8 cellular contexts compared by ENCODE assay signal in genomic region chr6:156953125-156953477, GRCh38.
DNase-seq lines count a peak whose midpoint lies in the region; ATAC-seq and TF ChIP-seq lines count a peak whose summit lies in the region.

No MANE protein-coding gene starts in this region.

- H3K79me2 ChIP-seq in mammary epithelial cell (ENCODE audit: insufficient read depth, low read length) = peaks cover 69% of the 10 kb centered on the region

- TF ChIP-seq CTCF in AG10803 (conservative IDR thresholded peaks at IDR 0.05; ENCODE audit: low read length) = no peak
- no peak for TF ChIP-seq CTCF in mammary epithelial cell (conservative IDR thresholded peaks at IDR 0.05 in 1 of 2, IDR thresholded peaks at IDR 0.05 in 1 of 2; ENCODE audit: extremely low read depth in 1 of 2, insufficient read depth in 1 of 2, low read depth in 1 of 2, low read length in 2 of 2)
- TF ChIP-seq CTCF in activated CD8-positive, alpha-beta T cell treated with anti-CD3 and anti-CD28 coated beads for 36 hours (IDR thresholded peaks at IDR 0.05) = no peak

- no peaks in the 10 kb centered on the region for H3K9me3 ChIP-seq in mammary epithelial cell (replicated peaks; ENCODE audit: insufficient read depth, low read length)
- H3K9me3 ChIP-seq in naive thymus-derived CD4-positive, alpha-beta T cell (ENCODE audit: control insufficient read depth in 2 of 3, low read length in 3 of 3) = no peaks in the 10 kb centered on the region

- peaks cover 54% of the 10 kb centered on the region for H3K4me1 ChIP-seq in mammary epithelial cell (ENCODE audit: insufficient read depth, low read length)
- H3K4me1 ChIP-seq in naive thymus-derived CD4-positive, alpha-beta T cell (ENCODE audit: control insufficient read depth in 2 of 2, insufficient read depth in 2 of 2, low read length in 2 of 2) = peaks cover 15 to 21% of the 10 kb centered on the region in 2 donors

- peak overlapping the region in 4 of 10 donors; percentile 33 to 65 (median 44) for H3K4me3 Mint-ChIP-seq in naive thymus-derived CD4-positive, alpha-beta T cell
- H3K4me3 Mint-ChIP-seq in activated CD8-positive, alpha-beta T cell treated with anti-CD3 and anti-CD28 coated beads for 36 hours = no peak overlapping the region

- H3K4me3 ChIP-seq in AG10803 (ENCODE audit: low read length) (peak overlapping the region; percentile 42), mammary epithelial cell (replicated peaks in 1 of 3; ENCODE audit: insufficient read depth in 1 of 3, low read depth in 2 of 3, low read length in 3 of 3) (peak overlapping the region in 1 of 3 experiments; percentile 10)
- no peak overlapping the region for H3K4me3 ChIP-seq in naive thymus-derived CD4-positive, alpha-beta T cell (ENCODE audit: low read length)

- POLR2A ChIA-PET in naive thymus-derived CD4-positive, alpha-beta T cell (lab: Charles Lee) = interaction anchor here (0.6 to 1.9 kb wide), 2 partner anchors 10 to 241 kb away, joined by 3 to 4 read pairs; no protein-coding TSS in a partner anchor
- POLR2A ChIA-PET in activated CD8-positive, alpha-beta T cell treated with anti-CD3 and anti-CD28 coated beads for 36 hours (lab: Charles Lee) = no interaction called here

- no peaks in the 10 kb centered on the region for H3K9me3 Mint-ChIP-seq in naive thymus-derived CD4-positive, alpha-beta T cell
- no peaks in the 10 kb centered on the region for H3K9me3 Mint-ChIP-seq in activated CD8-positive, alpha-beta T cell treated with anti-CD3 and anti-CD28 coated beads for 36 hours

- peaks cover 38 to 79% (median 73%) of the 10 kb centered on the region in 7 donors for H3K4me1 Mint-ChIP-seq in naive thymus-derived CD4-positive, alpha-beta T cell
- peaks cover 66% of the 10 kb centered on the region for H3K4me1 Mint-ChIP-seq in activated CD8-positive, alpha-beta T cell treated with anti-CD3 and anti-CD28 coated beads for 36 hours (ENCODE audit: low read depth)

- intact Hi-C loops in mammary epithelial cell (cut with micrococcal nuclease) = loop anchor here (1.0 to 2.0 kb wide), 2 partner anchors 68 to 267 kb away; no protein-coding TSS in a partner anchor
- intact Hi-C loops in naive thymus-derived CD4-positive, alpha-beta T cell (cut with micrococcal nuclease) = loop anchor here (1.0 to 5.0 kb wide), 5 partner anchors 68 to 1626 kb away; no protein-coding TSS in a partner anchor
- intact Hi-C loops in activated CD8-positive, alpha-beta T cell treated with anti-CD3 and anti-CD28 coated beads for 36 hours (cut with micrococcal nuclease) = no loop called here

- no peak for ATAC-seq in naive thymus-derived CD4-positive, alpha-beta T cell
- no peak for ATAC-seq in activated CD8-positive, alpha-beta T cell treated with anti-CD3 and anti-CD28 coated beads for 36 hours

- H3K9ac ChIP-seq in mammary epithelial cell (ENCODE audit: insufficient read depth, low read length) = no peak overlapping the region

- peaks cover 0 to 2% (median 0%) of the 10 kb centered on the region in 5 donors for H3K36me3 Mint-ChIP-seq in naive thymus-derived CD4-positive, alpha-beta T cell
- no peaks in the 10 kb centered on the region for H3K36me3 Mint-ChIP-seq in activated CD8-positive, alpha-beta T cell treated with anti-CD3 and anti-CD28 coated beads for 36 hours (ENCODE audit: low read depth)

- no peaks in the 10 kb centered on the region for H3K27me3 ChIP-seq in mammary epithelial cell (ENCODE audit: insufficient read depth, low read length)
- H3K27me3 ChIP-seq in naive thymus-derived CD4-positive, alpha-beta T cell (ENCODE audit: control insufficient read depth in 2 of 2, insufficient read depth in 2 of 2, low read length in 2 of 2) = no peaks in the 10 kb centered on the region

- CTCF ChIA-PET in mammary epithelial cell (lab: Charles Lee; ENCODE audit: low non-redundant PET) = no interaction called here
- CTCF ChIA-PET in naive thymus-derived CD4-positive, alpha-beta T cell (lab: Charles Lee) = interaction anchor here (1.1 kb wide), 1 partner anchor 267 kb away, joined by 3 read pairs; no protein-coding TSS in a partner anchor
- CTCF ChIA-PET in activated CD8-positive, alpha-beta T cell treated with anti-CD3 and anti-CD28 coated beads for 36 hours (lab: Charles Lee) = interaction anchor here (0.7 to 1.4 kb wide), 2 partner anchors 10 to 11 kb away, joined by 3 to 4 read pairs; no protein-coding TSS in a partner anchor

- H4K20me1 ChIP-seq in mammary epithelial cell (ENCODE audit: insufficient read depth, low read length) = no peaks in the 10 kb centered on the region

- no peaks in the 10 kb centered on the region for H3K27me3 Mint-ChIP-seq in naive thymus-derived CD4-positive, alpha-beta T cell
- no peaks in the 10 kb centered on the region for H3K27me3 Mint-ChIP-seq in activated CD8-positive, alpha-beta T cell treated with anti-CD3 and anti-CD28 coated beads for 36 hours

- DNase-seq in AG10803 (ENCODE audit: low read depth) (no peak), HS-27A (ENCODE audit: low read depth) (peak; percentile 26), mammary epithelial cell (no peak), A172 (ENCODE audit: low spot score) (no peak), NCI-H524 treated with DMSO at 0.1 percent for 48 hours (lab: John Stamatoyannopoulos, UW) (no peak), mesenteric fat pad (ENCODE audit: low spot score) (no peak)
- DNase-seq in naive thymus-derived CD4-positive, alpha-beta T cell = no peak
- DNase-seq in activated CD8-positive, alpha-beta T cell treated with anti-CD3 and anti-CD28 coated beads for 36 hours = no peak

- in situ Hi-C loops in mammary epithelial cell (cut with MboI; ENCODE audit: low sequenced_read_pairs in 2 of 2) = no loop called here

- no peak overlapping the region for H2AFZ ChIP-seq in mammary epithelial cell (ENCODE audit: low read depth, low read length)

- 55% methylated on average over 3 of the region's 3 CpGs for WGBS in mammary epithelial cell (ENCODE audit: low coverage, missing lambda C conversion rate)

- H3K27ac Mint-ChIP-seq in naive thymus-derived CD4-positive, alpha-beta T cell = peak overlapping the region in 5 of 9 donors; percentile 31 to 73 (median 46)
- no peak overlapping the region for H3K27ac Mint-ChIP-seq in activated CD8-positive, alpha-beta T cell treated with anti-CD3 and anti-CD28 coated beads for 36 hours

- BruUV-seq in mammary epithelial cell (replicated peaks; lab: Mats Ljungman, UMichigan) = no TSS peak

- peak overlapping the region; percentile 97 for H3K27ac ChIP-seq in mammary epithelial cell (ENCODE audit: insufficient read depth, low read depth, low read length)
- no peak overlapping the region for H3K27ac ChIP-seq in naive thymus-derived CD4-positive, alpha-beta T cell (ENCODE audit: low read depth, low read length)

- no peaks in the 10 kb centered on the region for H3K36me3 ChIP-seq in mammary epithelial cell (ENCODE audit: insufficient read depth, low read length)
- no peaks in the 10 kb centered on the region for H3K36me3 ChIP-seq in naive thymus-derived CD4-positive, alpha-beta T cell (ENCODE audit: control insufficient read depth in 2 of 3, insufficient read depth in 3 of 3, low read length in 3 of 3)

- H3K4me2 ChIP-seq in mammary epithelial cell (ENCODE audit: insufficient read depth, low read depth, low read length) = peak overlapping the region; percentile 56

- dilution Hi-C loops in mammary epithelial cell (cut with HindIII; ENCODE audit: low sequenced_read_pairs) = no loop called here
